In genomic region chr3:117135207-117135606, GRCh38 we compare ENCODE assay signal across 8 cellular contexts.
"Had no signal": no experiment of that assay in that cellular context is flagged by ENCODE, and none has a peak within 500 bp of the region (broad histone marks: within the 10 kb centered on the region; RNA-seq: fewer than 3 reads in every experiment).

No MANE protein-coding gene starts in this region.

- H3K27ac ChIP-seq: GM23248, HL-60 had no signal

- ATAC-seq: HCT116 had no signal

- H3K9me3 ChIP-seq: HAP-1 had no signal

- H2AFZ ChIP-seq: GM23248 had no signal

- H3K4me3 ChIP-seq: GM23248, HAP-1 had no signal

- H3K36me3 ChIP-seq: HAP-1 had no signal

- DNase-seq: GM23248, GOT3, H7, HFFc6, IMR-90 had no signal

- H3K9ac ChIP-seq: GM23248 had no signal
